25 cellular contexts compared by ENCODE assay signal in genomic region chr7:47657126-47657525, GRCh38.
"Had no signal": no experiment of that assay in that cellular context is flagged by ENCODE, and none has a peak within 500 bp of the region (broad histone marks: within the 10 kb centered on the region; RNA-seq: fewer than 3 reads in every experiment).

No MANE protein-coding gene starts in this region.

- H3K27ac Mint-ChIP-seq: dendritic cell treated with granulocyte-macrophage colony-stimulating factor and Interleukin-4, amounts not matched to agents 40 ng/mL and 50 ng/mL, for 4 days; endodermal cell; natural killer cell; stimulated activated naive B cell treated with anti-CD40 and anti-IgM and Interleukin-4, amounts not matched to agents 10 μg/mL and 1 μg/mL and 100 μg/mL, for 72 hours; stimulated activated naive CD8-positive, alpha-beta T cell treated with anti-CD3 and anti-CD28 coated beads, Interleukin-15, Interleukin-2, amounts not matched to agents 100 ng/mL and 50 ng/mL, for 24 hours had no signal

- H3K27me3 ChIP-seq: colonic mucosa, gastrocnemius medialis, neutrophil, right atrium auricular region, sigmoid colon, tibial nerve, upper lobe of left lung, uterus had no signal

- DNase-seq: colonic mucosa; effector CD8-positive, alpha-beta T cell; endodermal cell; foreskin fibroblast; gastrocnemius medialis; head of caudate nucleus; left ventricle myocardium superior; lower lobe of right lung; natural killer cell; sigmoid colon; stimulated activated CD4-positive, alpha-beta T cell treated with anti-CD3 and anti-CD28 coated beads, Interleukin-4, amount 100 ng/mL, for 4 hours; stimulated activated naive B cell treated with anti-CD40 and anti-IgM and Interleukin-4, amounts not matched to agents 10 μg/mL and 1 μg/mL and 100 μg/mL, for 72 hours; upper lobe of left lung; uterus had no signal

- H3K4me1 Mint-ChIP-seq: natural killer cell had no signal

- FAIRE-seq: keratinocyte had no signal

- H3K9me3 Mint-ChIP-seq: dendritic cell treated with granulocyte-macrophage colony-stimulating factor and Interleukin-4, amounts not matched to agents 40 ng/mL and 50 ng/mL, for 4 days; endodermal cell; natural killer cell; stimulated activated naive CD8-positive, alpha-beta T cell treated with anti-CD3 and anti-CD28 coated beads, Interleukin-15, Interleukin-2, amounts not matched to agents 100 ng/mL and 50 ng/mL, for 24 hours had no signal

- H3K27ac ChIP-seq: colonic mucosa, epithelial cell of prostate, gastrocnemius medialis, lower lobe of right lung, neutrophil, parathyroid adenoma, prostate gland, right atrium auricular region, sigmoid colon, thoracic aorta, tibial nerve, upper lobe of left lung, uterus had no signal

- ATAC-seq: esophagus mucosa; gastrocnemius medialis; left ventricle myocardium superior; lower lobe of right lung; natural killer cell; stimulated activated naive B cell treated with anti-CD40 and anti-IgM and Interleukin-4, amounts not matched to agents 10 μg/mL and 1 μg/mL and 100 μg/mL, for 72 hours had no signal

- H3K27me3 Mint-ChIP-seq: stimulated activated naive B cell treated with anti-CD40 and anti-IgM and Interleukin-4, amounts not matched to agents 10 μg/mL and 1 μg/mL and 100 μg/mL, for 72 hours; stimulated activated naive CD8-positive, alpha-beta T cell treated with anti-CD3 and anti-CD28 coated beads, Interleukin-15, Interleukin-2, amounts not matched to agents 100 ng/mL and 50 ng/mL, for 24 hours had no signal

- H3K4me3 ChIP-seq: colonic mucosa, gastrocnemius medialis, lower lobe of right lung, prostate gland, right atrium auricular region, sigmoid colon, thoracic aorta, tibial nerve, upper lobe of left lung, uterus had no signal

- H2AFZ ChIP-seq: parathyroid adenoma had no signal

- H3K36me3 Mint-ChIP-seq: natural killer cell; stimulated activated naive B cell treated with anti-CD40 and anti-IgM and Interleukin-4, amounts not matched to agents 10 μg/mL and 1 μg/mL and 100 μg/mL, for 72 hours had no signal

- H3K36me3 ChIP-seq: colonic mucosa, gastrocnemius medialis, lower lobe of right lung, neutrophil, prostate gland, right atrium auricular region, sigmoid colon, thoracic aorta, tibial nerve, upper lobe of left lung, uterus had no signal

- H3K4me3 Mint-ChIP-seq: dendritic cell treated with granulocyte-macrophage colony-stimulating factor and Interleukin-4, amounts not matched to agents 40 ng/mL and 50 ng/mL, for 4 days; endodermal cell; natural killer cell; stimulated activated naive B cell treated with anti-CD40 and anti-IgM and Interleukin-4, amounts not matched to agents 10 μg/mL and 1 μg/mL and 100 μg/mL, for 72 hours; stimulated activated naive CD8-positive, alpha-beta T cell treated with anti-CD3 and anti-CD28 coated beads, Interleukin-15, Interleukin-2, amounts not matched to agents 100 ng/mL and 50 ng/mL, for 24 hours had no signal

- H3K4me1 ChIP-seq: colonic mucosa, gastrocnemius medialis, prostate gland, sigmoid colon, uterus had no signal

- H3K9ac ChIP-seq: parathyroid adenoma had no signal

- H3K9me3 ChIP-seq: colonic mucosa, gastrocnemius medialis, lower lobe of right lung, neutrophil, prostate gland, right atrium auricular region, sigmoid colon, thoracic aorta, tibial nerve, upper lobe of left lung, uterus had no signal
